ENCODE assay signal across 8 cellular contexts in the genomic region with DNA sequence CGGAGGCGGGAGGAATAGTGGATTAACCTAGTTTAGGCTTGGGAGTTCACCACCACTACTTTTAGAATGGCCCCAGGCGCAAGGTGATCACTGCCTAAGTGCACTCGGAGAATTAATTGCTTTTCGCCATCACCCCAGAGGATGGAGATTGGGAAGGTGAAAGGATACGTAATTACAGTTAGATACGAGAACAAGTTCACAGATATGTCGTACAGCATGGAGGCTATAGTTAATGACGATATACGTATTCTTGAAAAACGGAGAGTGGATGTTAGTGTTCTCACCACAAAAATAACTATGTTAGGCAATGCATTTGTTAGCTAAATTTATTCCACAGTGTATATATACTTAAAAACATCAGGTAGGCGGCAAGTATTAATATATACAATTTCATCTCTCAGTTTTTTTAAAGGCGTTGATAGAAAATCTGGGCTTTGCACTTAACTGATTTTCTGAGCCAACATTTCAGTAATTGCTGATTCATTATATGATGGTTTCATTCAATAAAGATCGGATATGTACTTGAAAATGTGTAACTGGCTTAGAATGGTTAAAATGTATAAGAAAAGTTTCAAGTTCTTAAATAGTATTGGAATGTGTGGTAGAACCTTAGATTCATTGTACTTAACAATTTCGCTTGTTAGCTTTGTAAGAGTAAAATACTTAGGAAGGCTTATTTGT. TPM values are rescaled to one million over a fixed set of nuclear protein-coding genes. Genes with fewer than 3 reads are reported as not detected.
DNase-seq lines count a peak whose midpoint lies in the region; FAIRE-seq and TF ChIP-seq lines count a peak whose summit lies in the region.

No MANE protein-coding gene starts in this region.

- no peak for TF ChIP-seq CTCF in DOHH2 (IDR thresholded peaks at IDR 0.05; ENCODE audit: low read depth, low read length, poor library complexity, severe bottlenecking)
- no peak for TF ChIP-seq CTCF in MM.1S (IDR thresholded peaks at IDR 0.05; ENCODE audit: low read length)
- TF ChIP-seq CTCF in neutrophil (IDR thresholded peaks at IDR 0.05): no peak

- DNase-seq in MM.1S (no peak), hypothalamus (lab: John Stamatoyannopoulos, UW) (no peak), head of caudate nucleus (no peak), GM12892 (ENCODE audit: insufficient read length) (no peak)
- DNase-seq in stimulated activated CD4-positive, alpha-beta T cell treated with anti-CD3 and anti-CD28 coated beads, Interleukin-15, amount 100 ng/mL, for 24 hours: no peak

- 13% methylated on average over 12 to 15 of the region's 15 CpGs for WGBS in ectodermal cell, 2 experiments

- H3K4me3 ChIP-seq in DOHH2 (ENCODE audit: low read length) (peak overlapping the region; percentile 100), MM.1S (ENCODE audit: low read length) (peak overlapping the region; percentile 100), ectodermal cell (ENCODE audit: insufficient read depth, low read depth, low read length) (peak overlapping the region; percentile 88), neutrophil (ENCODE audit: low read depth in 1 of 2, low read length in 1 of 2) (peak overlapping the region; percentile 87 to 90)

- no peak for FAIRE-seq in GM12892 (lab: Jason Lieb, UNC)

- H3K4me2 ChIP-seq in DOHH2 (ENCODE audit: low read length) (peak overlapping the region; percentile 89), MM.1S (ENCODE audit: low read depth, low read length) (peak overlapping the region; percentile 53)

- peak overlapping the region; percentile 90 for H3K27ac ChIP-seq in DOHH2 (ENCODE audit: low read depth, low read length)
- H3K27ac ChIP-seq in MM.1S (ENCODE audit: low read length): peak overlapping the region; percentile 74; the same call in 1 of the 2 replicates
- peak overlapping the region; percentile 61 for H3K27ac ChIP-seq in ectodermal cell (ENCODE audit: insufficient read depth, low read depth, low read length, poor library complexity, severe bottlenecking)
- H3K27ac ChIP-seq in neutrophil: peak overlapping the region; percentile 95

- TF ChIP-seq POLR2A in GM12892 (IDR thresholded peaks at IDR 0.05; ENCODE audit: low read depth, low read length): no peak

- peak overlapping the region; percentile 71 for H3K9ac ChIP-seq in MM.1S (ENCODE audit: low read length)

- H3K9me2 ChIP-seq in DOHH2 (replicated peaks; ENCODE audit: control insufficient read depth, low read length) (no peaks in the 10 kb centered on the region), MM.1S (replicated peaks; ENCODE audit: insufficient read depth, low read length) (no peaks in the 10 kb centered on the region)

- H3F3A ChIP-seq in DOHH2 (ENCODE audit: control insufficient read depth, insufficient read depth) (no peaks in the 10 kb centered on the region; the same call in 1 of the 2 replicates), MM.1S (ENCODE audit: insufficient read depth, low read length) (0 out of 2 replicates have a peak, but pooled peaks cover 6% of the 10 kb centered on the region)

- H3K36me3 ChIP-seq in DOHH2 (ENCODE audit: control insufficient read depth, low read length) (peaks cover 63% of the 10 kb centered on the region), MM.1S (replicated peaks; ENCODE audit: insufficient read depth, low read length) (0 out of 2 replicates have a peak, but pooled peaks cover 5% of the 10 kb centered on the region), ectodermal cell (ENCODE audit: control insufficient read depth, insufficient read depth, low read length) (peaks cover 10% of the 10 kb centered on the region), neutrophil (peaks cover 9% of the 10 kb centered on the region)

- intact Hi-C loops in head of caudate nucleus (cut with DNase I): loop anchor here (10.0 kb wide), 2 partner anchors 72 to 152 kb away; a partner anchor contains a TSS

- H3K9me3 ChIP-seq in DOHH2 (ENCODE audit: control insufficient read depth, insufficient read depth, low read length): no peaks in the 10 kb centered on the region
- H3K9me3 ChIP-seq in MM.1S (replicated peaks; ENCODE audit: insufficient read depth, low read length): no peaks in the 10 kb centered on the region
- H3K9me3 ChIP-seq in ectodermal cell (ENCODE audit: control insufficient read depth, low read length): no peaks in the 10 kb centered on the region
- H3K9me3 ChIP-seq in neutrophil: no peaks in the 10 kb centered on the region

- H2AFZ ChIP-seq in MM.1S (ENCODE audit: low read length): peak overlapping the region; percentile 91

- H3K27me3 ChIP-seq in DOHH2 (ENCODE audit: control insufficient read depth, low read length) (no peaks in the 10 kb centered on the region), MM.1S (replicated peaks; ENCODE audit: insufficient read depth, low read length) (no peaks in the 10 kb centered on the region), ectodermal cell (ENCODE audit: control insufficient read depth, insufficient read depth, low read length, poor library complexity, severe bottlenecking) (no peaks in the 10 kb centered on the region), neutrophil (no peaks in the 10 kb centered on the region)

- H3K4me1 ChIP-seq in DOHH2 (ENCODE audit: control insufficient read depth, low read length) (peaks cover 32% of the 10 kb centered on the region), MM.1S (ENCODE audit: low read length) (peaks cover 5% of the 10 kb centered on the region), ectodermal cell (ENCODE audit: control insufficient read depth, insufficient read depth, low read length) (peaks cover 17% of the 10 kb centered on the region), neutrophil (ENCODE audit: control insufficient read depth in 1 of 2, insufficient read depth in 1 of 2, low read depth in 1 of 2, low read length in 1 of 2) (peaks cover 51 to 69% of the 10 kb centered on the region in 2 experiments)

- peaks cover 5% of the 10 kb centered on the region; the same call in 1 of the 2 replicates for H4K20me1 ChIP-seq in DOHH2 (ENCODE audit: control insufficient read depth, insufficient read depth, low read depth, low read length)
- peaks cover 4% of the 10 kb centered on the region; the same call in 1 of the 2 replicates for H4K20me1 ChIP-seq in MM.1S (ENCODE audit: insufficient read depth, low read length)

- H3K79me2 ChIP-seq in DOHH2 (ENCODE audit: control insufficient read depth, low read length): peaks cover 97% of the 10 kb centered on the region
- peaks cover 89% of the 10 kb centered on the region for H3K79me2 ChIP-seq in MM.1S (ENCODE audit: low read length)

RNA-seq across cellular contexts. Expression of a gene that starts 0.7 kb away (rescaled TPM):
- 128 TPM for polyA plus RNA-seq in ectodermal cell (2013, experiment 1 of 4)
- 128 TPM for polyA plus RNA-seq in ectodermal cell (2013, experiment 2 of 4)
- 113 TPM for polyA plus RNA-seq in ectodermal cell (2013, experiment 3 of 4)
- polyA plus RNA-seq in ectodermal cell (2013, experiment 4 of 4): 130 TPM
- 116 TPM for polyA plus RNA-seq in GM12892 (2012; ENCODE audit: missing spikeins)

RNA-seq across cellular contexts. Expression of a gene that starts 1.0 kb away (rescaled TPM):
- 120 TPM for polyA plus RNA-seq in ectodermal cell (2013, experiment 1 of 4)
- polyA plus RNA-seq in ectodermal cell (2013, experiment 2 of 4): 123 TPM
- polyA plus RNA-seq in ectodermal cell (2013, experiment 3 of 4): 87.6 TPM
- 99.6 TPM for polyA plus RNA-seq in ectodermal cell (2013, experiment 4 of 4)
- polyA plus RNA-seq in GM12892 (2012; ENCODE audit: missing spikeins): 90.3 TPM
